5 cellular contexts compared by ENCODE assay signal in the genomic region with DNA sequence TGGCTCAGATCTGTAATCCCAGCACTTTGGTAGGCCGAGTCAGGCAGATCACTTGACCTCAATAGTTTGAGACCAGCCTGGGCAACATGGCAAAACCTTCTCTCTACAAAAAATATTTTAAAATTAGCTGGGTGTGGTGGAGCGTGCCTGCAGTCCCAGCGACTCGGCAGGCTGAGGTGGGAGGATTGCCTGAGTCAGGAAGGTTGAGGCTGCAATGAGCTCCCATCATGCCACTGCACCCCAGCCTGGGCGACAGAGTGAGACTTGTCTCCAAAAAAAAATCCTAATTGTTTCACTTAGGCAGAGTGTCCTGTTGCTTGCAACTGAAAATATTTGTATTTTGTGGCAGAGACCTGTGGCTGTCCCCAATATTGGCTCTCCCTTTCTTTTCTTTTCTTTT. TPM values are rescaled to one million over a fixed set of nuclear protein-coding genes. Genes with fewer than 3 reads are reported as not detected.
"Had no signal": no experiment of that assay in that cellular context is flagged by ENCODE, and none has a peak within 500 bp of the region (broad histone marks: within the 10 kb centered on the region; RNA-seq: fewer than 3 reads in every experiment).

No MANE protein-coding gene starts in this region.

RNA-seq across cellular contexts. Expression of gene CELA3B, which starts 7.8 kb away (rescaled TPM):
- total RNA-seq: M059J, Right ventricle myocardium superior, SJSA1 had no signal
- polyA plus RNA-seq: IgD-negative memory B cell, K562 had no signal

RNA-seq across cellular contexts. Expression of gene CELA3A, which starts 32.4 kb away (rescaled TPM):
- total RNA-seq: M059J, Right ventricle myocardium superior, SJSA1 had no signal
- polyA plus RNA-seq: IgD-negative memory B cell, K562 had no signal
